In the genomic region with DNA sequence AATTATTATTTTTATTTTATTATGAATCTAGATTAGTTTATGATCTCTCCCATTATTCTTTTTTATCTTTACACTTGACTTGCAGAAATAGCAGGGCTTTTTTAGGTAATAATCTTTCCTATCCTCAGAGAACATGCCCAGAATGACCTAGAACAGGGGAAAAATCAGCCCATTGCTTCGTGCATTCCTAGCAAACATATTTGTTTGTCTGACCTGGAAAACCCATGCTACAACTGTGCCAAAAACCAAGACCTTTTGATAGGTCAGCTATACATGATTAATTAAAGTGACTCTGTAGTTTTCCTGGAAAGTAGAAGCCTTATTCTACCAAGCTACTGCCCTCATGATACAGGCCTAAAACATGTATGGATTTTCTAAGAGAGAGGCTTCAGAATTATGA, we compare ENCODE assay signal across 7 cellular contexts.
"Had no signal": no experiment of that assay in that cellular context is flagged by ENCODE, and none has a peak within 500 bp of the region (broad histone marks: within the 10 kb centered on the region; RNA-seq: fewer than 3 reads in every experiment).

No MANE protein-coding gene starts in this region.

- H3K27ac ChIP-seq: GM23248, HL-60 had no signal

- ATAC-seq: K562 had no signal

- H3K9ac ChIP-seq: GM23248 had no signal

- H2AFZ ChIP-seq: GM23248 had no signal

- FAIRE-seq: H1, K562 had no signal

- DNase-seq: H9, HCEC 1CT, KG1 had no signal

- H3K4me3 ChIP-seq: GM23248, K562 had no signal
